In the genomic region with DNA sequence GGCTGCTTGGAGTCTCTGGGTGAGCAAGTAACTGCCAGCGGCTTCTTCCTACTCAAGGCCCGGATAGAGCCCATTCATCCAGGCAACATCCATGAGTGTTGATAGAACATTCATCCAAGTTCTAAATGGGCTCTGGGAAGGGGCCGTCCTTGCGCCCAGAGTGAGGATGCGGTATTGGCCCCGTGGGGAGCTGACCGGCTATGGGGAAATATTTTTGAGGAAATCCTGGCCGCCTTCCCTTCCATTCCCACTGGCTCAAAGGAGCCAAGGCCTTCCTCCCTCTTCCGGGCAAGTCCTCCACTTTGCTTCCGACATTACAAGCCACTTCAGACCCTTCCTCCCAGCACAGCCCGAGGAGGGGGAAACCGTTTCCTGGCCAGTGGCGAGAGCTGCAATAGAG, we compare ENCODE assay signal across 18 cellular contexts. TPM values are rescaled to one million over a fixed set of nuclear protein-coding genes. Genes with fewer than 3 reads are reported as not detected.
A peak's percentile ranks its signal among the peaks of the same experiment; 100 is the strongest.
DNase-seq lines count a peak whose midpoint lies in the region; ATAC-seq, FAIRE-seq and TF ChIP-seq lines count a peak whose summit lies in the region.
"Had no signal": no experiment of that assay in that cellular context is flagged by ENCODE, and none has a peak within 500 bp of the region (broad histone marks: within the 10 kb centered on the region; RNA-seq: fewer than 3 reads in every experiment).

No MANE protein-coding gene starts in this region.

- no peak overlapping the region for H3K4me3 ChIP-seq in RWPE2 (ENCODE audit: severe bottlenecking)
- H3K4me3 ChIP-seq in kidney (ENCODE audit: low read length in 2 of 2), result no peak overlapping the region
- no peak overlapping the region for H3K4me3 ChIP-seq in mammary epithelial cell (replicated peaks in 1 of 3; ENCODE audit: insufficient read depth in 1 of 3, low read depth in 2 of 3, low read length in 3 of 3)
- H3K4me3 ChIP-seq: GM23248 had no signal

- H3K27ac ChIP-seq in RWPE2 (ENCODE audit: poor library complexity, severe bottlenecking), result no peak overlapping the region
- no peak overlapping the region for H3K27ac ChIP-seq in kidney (ENCODE audit: low read depth in 2 of 2, low read length in 2 of 2)
- H3K27ac ChIP-seq in mammary epithelial cell (ENCODE audit: insufficient read depth, low read depth, low read length), result no peak overlapping the region
- H3K27ac ChIP-seq: GM23248 had no signal

- no peak for FAIRE-seq in kidney (lab: Jason Lieb, UNC)
- FAIRE-seq: GM12892, HTR-8/SVneo had no signal

- H3K9ac ChIP-seq in kidney (ENCODE audit: low read length in 2 of 2) (no peak overlapping the region), mammary epithelial cell (ENCODE audit: insufficient read depth, low read length) (no peak overlapping the region)
- H3K9ac ChIP-seq: GM23248 had no signal

- peaks cover 0 to 2% (median 0%) of the 10 kb centered on the region in 7 donors for H3K9me3 Mint-ChIP-seq in CD14-positive monocyte
- H3K9me3 Mint-ChIP-seq in progenitor cell of endocrine pancreas (ENCODE audit: low read depth), result no peaks in the 10 kb centered on the region
- no peaks in the 10 kb centered on the region for H3K9me3 Mint-ChIP-seq in activated CD8-positive, alpha-beta T cell treated with anti-CD3 and anti-CD28 coated beads, Interleukin-2, amount 10 ng/mL, durations not matched to agents 7 days and 5 days (ENCODE audit: insufficient read depth)
- H3K9me3 Mint-ChIP-seq: CD4-positive, alpha-beta T cell had no signal

- H3K27me3 ChIP-seq in RWPE2 (ENCODE audit: insufficient read depth, poor library complexity, severe bottlenecking) (no peaks in the 10 kb centered on the region), mammary epithelial cell (ENCODE audit: insufficient read depth, low read length) (peaks cover 2% of the 10 kb centered on the region)

- BruUV-seq in mammary epithelial cell (replicated peaks; lab: Mats Ljungman, UMichigan), result no TSS peak

- H3K27ac Mint-ChIP-seq in CD14-positive monocyte, result no peak overlapping the region
- H3K27ac Mint-ChIP-seq in progenitor cell of endocrine pancreas, result peak overlapping the region; percentile 6
- no peak overlapping the region for H3K27ac Mint-ChIP-seq in activated CD8-positive, alpha-beta T cell treated with anti-CD3 and anti-CD28 coated beads, Interleukin-2, amount 10 ng/mL, durations not matched to agents 7 days and 5 days
- H3K27ac Mint-ChIP-seq: CD4-positive, alpha-beta T cell had no signal

- no peaks in the 10 kb centered on the region for H4K20me1 ChIP-seq in mammary epithelial cell (ENCODE audit: insufficient read depth, low read length)

- H3K4me2 ChIP-seq in mammary epithelial cell (ENCODE audit: insufficient read depth, low read depth, low read length), result no peak overlapping the region

- H3K9me3 ChIP-seq in RWPE2 (ENCODE audit: severe bottlenecking), result no peaks in the 10 kb centered on the region
- H3K9me3 ChIP-seq in kidney (ENCODE audit: control insufficient read depth in 1 of 2, low read length in 2 of 2), result no peaks in the 10 kb centered on the region
- no peaks in the 10 kb centered on the region for H3K9me3 ChIP-seq in mammary epithelial cell (replicated peaks; ENCODE audit: insufficient read depth, low read length)

- H3K27me3 Mint-ChIP-seq in CD14-positive monocyte (ENCODE audit: low read depth in 3 of 3) (peaks cover 14 to 55% (median 21%) of the 10 kb centered on the region in 3 donors), progenitor cell of endocrine pancreas (peaks cover 18% of the 10 kb centered on the region)
- H3K27me3 Mint-ChIP-seq in activated CD8-positive, alpha-beta T cell treated with anti-CD3 and anti-CD28 coated beads, Interleukin-2, amount 10 ng/mL, durations not matched to agents 7 days and 5 days (ENCODE audit: low read depth), result peaks cover 19% of the 10 kb centered on the region
- H3K27me3 Mint-ChIP-seq: CD4-positive, alpha-beta T cell had no signal

- no peaks in the 10 kb centered on the region for H3K36me3 ChIP-seq in RWPE2 (ENCODE audit: low read depth)
- no peaks in the 10 kb centered on the region for H3K36me3 ChIP-seq in kidney (ENCODE audit: control insufficient read depth in 1 of 2, insufficient read depth in 2 of 2, low read length in 2 of 2)
- H3K36me3 ChIP-seq in mammary epithelial cell (ENCODE audit: insufficient read depth, low read length), result no peaks in the 10 kb centered on the region

- DNase-seq in CD14-positive monocyte (ENCODE audit: low spot score) (peak; percentile 25), RWPE2 (ENCODE audit: low spot score) (peak; percentile 31), kidney (peak; percentile 35), progenitor cell of endocrine pancreas (ENCODE audit: low spot score, unreplicated experiment) (no peak), inferior parietal cortex (ENCODE audit: extremely low spot score) (no peak), mammary epithelial cell (no peak)
- DNase-seq in activated CD8-positive, alpha-beta T cell treated with anti-CD3 and anti-CD28 coated beads, Interleukin-2, amount 10 ng/mL, durations not matched to agents 7 days and 5 days, result no peak
- DNase-seq: AML-193; CD4-positive, alpha-beta T cell; DND-41; GDM1; GM23248; KBM-7; NCI-H2107; NCI-H526 treated with DMSO at 0.1 percent for 48 hours had no signal

- dilution Hi-C loops in mammary epithelial cell (cut with HindIII; ENCODE audit: low sequenced_read_pairs), result no loop called here

- no peak for ATAC-seq in RWPE2 (ENCODE audit: low read depth)
- ATAC-seq in activated CD8-positive, alpha-beta T cell treated with anti-CD3 and anti-CD28 coated beads, Interleukin-2, amount 10 ng/mL, durations not matched to agents 7 days and 5 days, result no peak

- intact Hi-C loops in CD14-positive monocyte (cut with micrococcal nuclease) (no loop called here), kidney (cut with DNase I) (no loop called here), mammary epithelial cell (cut with micrococcal nuclease) (no loop called here)

- H3K4me3 Mint-ChIP-seq in CD14-positive monocyte (no peak overlapping the region), progenitor cell of endocrine pancreas (ENCODE audit: low read depth) (no peak overlapping the region)
- no peak overlapping the region for H3K4me3 Mint-ChIP-seq in activated CD8-positive, alpha-beta T cell treated with anti-CD3 and anti-CD28 coated beads, Interleukin-2, amount 10 ng/mL, durations not matched to agents 7 days and 5 days
- H3K4me3 Mint-ChIP-seq: CD4-positive, alpha-beta T cell had no signal

- CTCF ChIA-PET in activated CD8-positive, alpha-beta T cell treated with anti-CD3 and anti-CD28 coated beads, Interleukin-2, amount 10 ng/mL, durations not matched to agents 7 days and 5 days (lab: Charles Lee), result no interaction called here
- CTCF ChIA-PET in mammary epithelial cell (lab: Charles Lee; ENCODE audit: low non-redundant PET), result no interaction called here

- H3K36me3 Mint-ChIP-seq in CD14-positive monocyte, result no peaks in the 10 kb centered on the region
- no peaks in the 10 kb centered on the region for H3K36me3 Mint-ChIP-seq in progenitor cell of endocrine pancreas (ENCODE audit: insufficient read depth)
- no peaks in the 10 kb centered on the region for H3K36me3 Mint-ChIP-seq in activated CD8-positive, alpha-beta T cell treated with anti-CD3 and anti-CD28 coated beads, Interleukin-2, amount 10 ng/mL, durations not matched to agents 7 days and 5 days (ENCODE audit: low read depth)

- H3K4me1 ChIP-seq in RWPE2 (ENCODE audit: insufficient read depth, poor library complexity, severe bottlenecking) (no peaks in the 10 kb centered on the region), kidney (ENCODE audit: control insufficient read depth in 1 of 2, insufficient read depth in 1 of 2, low read depth in 1 of 2, low read length in 2 of 2) (no peaks in the 10 kb centered on the region), mammary epithelial cell (ENCODE audit: insufficient read depth, low read length) (no peaks in the 10 kb centered on the region)

- H3K4me1 Mint-ChIP-seq in CD14-positive monocyte (no peaks in the 10 kb centered on the region), progenitor cell of endocrine pancreas (ENCODE audit: low read depth) (peaks cover 7% of the 10 kb centered on the region)
- H3K4me1 Mint-ChIP-seq in activated CD8-positive, alpha-beta T cell treated with anti-CD3 and anti-CD28 coated beads, Interleukin-2, amount 10 ng/mL, durations not matched to agents 7 days and 5 days (ENCODE audit: low read depth), result peaks cover 4% of the 10 kb centered on the region

- TF ChIP-seq CTCF in CD14-positive monocyte (IDR thresholded peaks at IDR 0.05), result no peak
- no peak for TF ChIP-seq CTCF in RWPE2 (IDR thresholded peaks at IDR 0.05; ENCODE audit: poor library complexity, severe bottlenecking)
- TF ChIP-seq CTCF in kidney (IDR thresholded peaks at IDR 0.05; ENCODE audit: borderline replicate concordance, extremely low read depth, insufficient read depth), result no peak
- TF ChIP-seq CTCF in progenitor cell of endocrine pancreas (IDR thresholded peaks at IDR 0.05; ENCODE audit: unreplicated experiment), result no peak
- TF ChIP-seq CTCF in mammary epithelial cell (conservative IDR thresholded peaks at IDR 0.05 in 1 of 2, IDR thresholded peaks at IDR 0.05 in 1 of 2; ENCODE audit: extremely low read depth in 1 of 2, insufficient read depth in 1 of 2, low read depth in 1 of 2, low read length in 2 of 2), result no peak

- in situ Hi-C loops in mammary epithelial cell (cut with MboI; ENCODE audit: low sequenced_read_pairs in 2 of 2), result no loop called here

- 86% methylated on average over 13 of the region's 13 CpGs for WGBS in mammary epithelial cell (ENCODE audit: low coverage, missing lambda C conversion rate)

- H2AFZ ChIP-seq in mammary epithelial cell (ENCODE audit: low read depth, low read length), result no peak overlapping the region
- H2AFZ ChIP-seq: GM23248 had no signal

- POLR2A ChIA-PET in activated CD8-positive, alpha-beta T cell treated with anti-CD3 and anti-CD28 coated beads, Interleukin-2, amount 10 ng/mL, durations not matched to agents 7 days and 5 days (lab: Charles Lee), result no interaction called here

- H3K79me2 ChIP-seq in mammary epithelial cell (ENCODE audit: insufficient read depth, low read length), result no peaks in the 10 kb centered on the region

RNA-seq across cellular contexts. Expression of gene C13orf46, which starts 37.7 kb away (rescaled TPM):
- polyA plus RNA-seq in CD14-positive monocyte, result under 1 TPM in 1 of 2 donors, not detected in 1; 0.05 TPM
- 1.1 TPM for total RNA-seq in kidney
- polyA plus RNA-seq in kidney (ENCODE audit: insufficient read depth, low read depth, low replicate concordance), result not detected
- total RNA-seq in progenitor cell of endocrine pancreas, result 0.17 and 0.18 TPM in 2 replicates
- 1 to 10 TPM; 2.2 to 3.1 TPM for total RNA-seq in activated CD8-positive, alpha-beta T cell treated with anti-CD3 and anti-CD28 coated beads, Interleukin-2, amount 10 ng/mL, durations not matched to agents 7 days and 5 days
- under 1 TPM; 0.26 to 0.33 TPM for total RNA-seq in mammary epithelial cell
- polyA plus RNA-seq in mammary epithelial cell, result 0.09 TPM
- polyA minus RNA-seq in mammary epithelial cell, result not detected
- total RNA-seq: GM23248, RPMI7951 had no signal

Comparison
In these comparisons a context has a peak if more than half of its experiments do, and no peak if none do; other contexts are left out.
1. DNase-seq: peak in CD14-positive monocyte (single experiment), RWPE2 (single experiment) and kidney (single experiment); none in progenitor cell of endocrine pancreas (single experiment), activated CD8-positive, alpha-beta T cell treated with anti-CD3 and anti-CD28 coated beads, Interleukin-2, amount 10 ng/mL, durations not matched to agents 7 days and 5 days (single experiment), inferior parietal cortex (single experiment) and mammary epithelial cell (single experiment).